Comparison of ENCODE assay signal across 26 cellular contexts in the genomic region with DNA sequence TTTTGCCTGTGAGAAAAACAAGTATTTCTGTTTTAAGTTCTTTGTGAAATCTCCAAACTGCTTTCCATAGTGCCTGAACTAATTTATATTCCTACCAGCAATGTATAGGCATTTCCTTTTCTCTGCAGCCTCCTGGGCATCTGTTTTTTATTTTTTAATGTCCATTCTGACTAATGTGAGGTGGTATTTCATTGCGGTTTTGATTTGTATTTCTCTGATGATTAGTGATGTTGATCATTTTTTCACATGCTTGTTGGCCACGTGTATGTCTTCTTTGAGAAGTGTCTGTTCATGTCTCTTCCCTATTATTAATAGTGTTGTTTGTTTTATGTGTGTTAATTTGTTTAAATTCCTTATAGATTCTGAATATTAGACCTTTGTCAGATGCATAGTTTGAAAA.
"Had no signal": no experiment of that assay in that cellular context is flagged by ENCODE, and none has a peak within 500 bp of the region (broad histone marks: within the 10 kb centered on the region; RNA-seq: fewer than 3 reads in every experiment).

No MANE protein-coding gene starts in this region.

- H3K27me3 Mint-ChIP-seq: activated naive CD8-positive, alpha-beta T cell; activated T-cell treated with anti-CD3 and anti-CD28 coated beads, Interleukin-2, amount 50 U/mL, for 24 hours; naive thymus-derived CD8-positive, alpha-beta T cell; progenitor cell of endocrine pancreas; type B pancreatic cell had no signal

- DNase-seq: activated CD4-positive, alpha-beta T cell treated with anti-CD3 and anti-CD28 coated beads, Interleukin-2, amount 50 U/mL, for 4 hours; activated CD8-positive, alpha-beta memory T cell treated with anti-CD3 and anti-CD28 coated beads for 24 hours; activated CD8-positive, alpha-beta memory T cell treated with anti-CD3 and anti-CD28 coated beads, Interleukin-2, amount 50 U/mL, for 4 hours; activated naive CD4-positive, alpha-beta T cell; activated T-cell treated with anti-CD3 and anti-CD28 coated beads, Interleukin-2, amount 50 U/mL, for 24 hours; colonic mucosa; dorsolateral prefrontal cortex; foreskin melanocyte; glutamatergic neuron; immature natural killer cell; kidney glomerular epithelial cell; left ventricle myocardium inferior; naive thymus-derived CD8-positive, alpha-beta T cell; stimulated activated CD4-positive, alpha-beta T cell treated with anti-CD3 and anti-CD28 coated beads, Interleukin-4, amount 100 ng/mL, for 24 hours; stimulated activated naive CD4-positive, alpha-beta T cell treated with Interleukin-2 at 50 U/mL for 16 hours; T-helper 9 cell had no signal

- H3K4me3 Mint-ChIP-seq: activated naive CD8-positive, alpha-beta T cell; activated T-cell treated with anti-CD3 and anti-CD28 coated beads, Interleukin-2, amount 50 U/mL, for 24 hours; immature natural killer cell; naive thymus-derived CD8-positive, alpha-beta T cell; type B pancreatic cell; WTC11 had no signal

- H3K4me3 ChIP-seq: breast epithelium, colonic mucosa, dorsolateral prefrontal cortex, esophagus muscularis mucosa, hepatocyte, left ventricle myocardium inferior, thoracic aorta, vagina had no signal

- ATAC-seq: naive thymus-derived CD8-positive, alpha-beta T cell; WTC11 had no signal

- H3K36me3 Mint-ChIP-seq: activated naive CD8-positive, alpha-beta T cell; immature natural killer cell had no signal

- H3K27ac Mint-ChIP-seq: activated naive CD8-positive, alpha-beta T cell; activated T-cell treated with anti-CD3 and anti-CD28 coated beads, Interleukin-2, amount 50 U/mL, for 24 hours; activated T-helper 2 cell treated with anti-CD3 and anti-CD28 coated beads, Interferon-gamma antibody, Interleukin-2, Interleukin-4, amounts not matched to agents 10 μg/mL and 5 μg/mL and 100 μg/mL, durations not matched to agents 14 hours and 24 hours and 36 hours; immature natural killer cell; naive thymus-derived CD8-positive, alpha-beta T cell; progenitor cell of endocrine pancreas; type B pancreatic cell; WTC11 had no signal

- H3K4me1 Mint-ChIP-seq: immature natural killer cell; naive thymus-derived CD8-positive, alpha-beta T cell had no signal
